16 cellular contexts compared by ENCODE assay signal in the genomic region with DNA sequence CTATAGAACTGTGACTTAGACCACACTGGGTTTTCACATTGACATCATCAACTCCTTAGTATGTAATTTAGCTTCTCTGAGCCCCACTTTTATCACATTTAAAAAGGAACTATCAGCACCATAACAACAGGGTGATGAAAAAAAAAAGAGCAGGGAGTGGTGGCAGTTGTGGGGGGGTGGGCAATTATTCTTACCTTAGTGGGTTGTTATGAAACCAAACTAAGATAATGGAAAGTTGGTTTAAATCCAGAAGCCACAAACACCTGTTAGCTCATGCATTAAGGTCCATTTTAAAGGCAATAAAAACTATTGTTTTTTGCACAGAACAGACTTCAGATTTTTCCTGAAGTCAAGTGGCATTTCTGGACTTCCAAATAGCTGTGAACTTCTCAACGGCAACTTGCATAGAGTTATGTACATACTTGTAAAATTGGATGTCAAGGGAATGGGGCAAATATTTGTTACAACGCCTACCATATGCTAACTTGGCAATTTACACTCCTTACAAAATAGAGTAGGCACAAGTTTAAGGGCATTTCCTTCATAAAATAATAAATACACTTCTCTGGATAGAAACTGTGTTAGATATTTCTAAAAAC.
"Had no signal": no experiment of that assay in that cellular context is flagged by ENCODE, and none has a peak within 500 bp of the region (broad histone marks: within the 10 kb centered on the region; RNA-seq: fewer than 3 reads in every experiment).

No MANE protein-coding gene starts in this region.

- H3K36me3 Mint-ChIP-seq: immature natural killer cell; naive thymus-derived CD8-positive, alpha-beta T cell; neural progenitor cell; type B pancreatic cell had no signal

- H3K27me3 Mint-ChIP-seq: type B pancreatic cell had no signal

- H3K4me3 Mint-ChIP-seq: endodermal cell; immature natural killer cell; naive thymus-derived CD8-positive, alpha-beta T cell; neural progenitor cell; type B pancreatic cell had no signal

- H3K27ac Mint-ChIP-seq: endodermal cell; immature natural killer cell; naive thymus-derived CD8-positive, alpha-beta T cell; neural progenitor cell; type B pancreatic cell had no signal

- ATAC-seq: foreskin keratinocyte; left ventricle myocardium superior; naive thymus-derived CD8-positive, alpha-beta T cell; stimulated activated naive CD8-positive, alpha-beta T cell treated with anti-CD3 and anti-CD28 coated beads, Interleukin-15, Interleukin-2, amounts not matched to agents 100 U/mL and 50 U/mL, for 24 hours had no signal

- DNase-seq: effector CD4-positive, alpha-beta T cell; endodermal cell; erythroblast; foreskin keratinocyte; immature natural killer cell; left ventricle myocardium superior; mesendoderm; naive thymus-derived CD8-positive, alpha-beta T cell; nucleus accumbens; ovary; small intestine; stimulated activated CD4-positive, alpha-beta T cell treated with anti-CD3 and anti-CD28 coated beads, Interleukin-2, amount 100 ng/mL, for 48 hours; stimulated activated naive CD8-positive, alpha-beta T cell treated with anti-CD3 and anti-CD28 coated beads, Interleukin-15, Interleukin-2, amounts not matched to agents 100 U/mL and 50 U/mL, for 24 hours; thyroid gland had no signal

- H3K4me1 Mint-ChIP-seq: immature natural killer cell; naive thymus-derived CD8-positive, alpha-beta T cell had no signal

- H3K9me3 Mint-ChIP-seq: endodermal cell, neural progenitor cell, type B pancreatic cell had no signal
